ENCODE assay signal across 21 cellular contexts in the genomic region with DNA sequence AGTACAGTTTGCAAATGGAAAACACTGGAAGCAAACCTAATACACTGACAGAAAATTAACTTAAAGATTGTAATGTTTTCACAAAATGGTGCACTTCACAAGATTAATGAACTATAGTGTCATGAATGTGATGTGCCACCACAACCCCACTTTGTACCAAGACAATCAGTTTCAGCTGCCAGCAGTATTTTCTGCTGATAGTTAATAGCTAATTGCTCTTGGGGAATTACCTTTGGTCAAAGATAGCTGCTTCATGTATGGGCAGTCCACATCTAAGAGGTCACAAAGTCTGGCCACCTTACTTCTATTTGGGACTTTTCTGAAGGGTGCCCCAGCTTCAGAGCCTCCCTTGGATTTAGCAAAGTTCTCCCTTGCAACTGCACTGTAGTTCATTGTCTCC.
DNase-seq lines count a peak whose midpoint lies in the region; ATAC-seq and TF ChIP-seq lines count a peak whose summit lies in the region.
"Had no signal": no experiment of that assay in that cellular context is flagged by ENCODE, and none has a peak within 500 bp of the region (broad histone marks: within the 10 kb centered on the region; RNA-seq: fewer than 3 reads in every experiment).

No MANE protein-coding gene starts in this region.

- in situ Hi-C loops in transverse colon (cut with MboI; ENCODE audit: low pct_ligation_motif_present in 1 of 4, low pct_unique_long_range_greater_than_20kb in 1 of 4, low sequenced_read_pairs in 3 of 4), result no loop called here

- no peak for DNase-seq in NCI-H1105 treated with DMSO at 0.1 percent for 48 hours (lab: John Stamatoyannopoulos, UW)
- no peak for DNase-seq in transverse colon
- no peak for DNase-seq in MG63
- DNase-seq in DMS153 treated with DMSO at 0.1 percent for 48 hours (lab: John Stamatoyannopoulos, UW; ENCODE audit: unreplicated experiment), result no peak
- DNase-seq: Calu3; CD4-positive, alpha-beta memory T cell; DMS79 treated with DMSO at 0.1 percent for 48 hours; GOT3; MV-4-11; NCI-H1436; NCI-H2029 treated with DMSO at 0.1 percent for 48 hours; NCI-H510A treated with DMSO at 0.1 percent for 48 hours; NCI-H82; PC-9; SJCRH30; T-helper 17 cell had no signal

- H3K4me3 ChIP-seq in transverse colon (no peak overlapping the region), MG63 (no peak overlapping the region)
- H3K4me3 ChIP-seq: PC-9, SJCRH30 had no signal

- TF ChIP-seq CTCF in transverse colon (IDR thresholded peaks at IDR 0.05), result no peak

- no peaks in the 10 kb centered on the region for H3K9me3 ChIP-seq in transverse colon
- no peaks in the 10 kb centered on the region for H3K9me3 ChIP-seq in MG63
- H3K9me3 ChIP-seq: SJCRH30 had no signal

- intact Hi-C loops in transverse colon (cut with DNase I; ENCODE audit: low total_unique reads), result no loop called here

- H3K4me1 ChIP-seq in transverse colon, result peaks cover 0 to 5% (median 0%) of the 10 kb centered on the region in 4 donors
- H3K4me1 ChIP-seq: SJCRH30 had no signal

- H3K27me3 ChIP-seq in transverse colon, result no peaks in the 10 kb centered on the region
- no peaks in the 10 kb centered on the region for H3K27me3 ChIP-seq in MG63
- H3K27me3 ChIP-seq: SJCRH30 had no signal

- peak; percentile 91 for ATAC-seq in GM18508 (IDR thresholded peaks at IDR 0.05; ENCODE audit: insufficient read depth, unreplicated experiment)
- peak; percentile 68 for ATAC-seq in GM19025 (IDR thresholded peaks at IDR 0.05; ENCODE audit: low read depth, unreplicated experiment)
- peak; percentile 47 for ATAC-seq in HG03097 (IDR thresholded peaks at IDR 0.05; ENCODE audit: low FRiP score, unreplicated experiment)
- ATAC-seq in HG03520 (IDR thresholded peaks at IDR 0.05; ENCODE audit: unreplicated experiment), result peak; percentile 73
- ATAC-seq: T-helper 17 cell had no signal

- TF ChIP-seq POLR2A in transverse colon (IDR thresholded peaks at IDR 0.05), result no peak

- H3K36me3 ChIP-seq in transverse colon (no peaks in the 10 kb centered on the region), MG63 (no peaks in the 10 kb centered on the region)
- H3K36me3 ChIP-seq: SJCRH30 had no signal

- TF ChIP-seq EP300 in transverse colon (IDR thresholded peaks at IDR 0.05; ENCODE audit: low read depth), result no peak

- H3K27ac ChIP-seq in transverse colon, result no peak overlapping the region
- H3K27ac ChIP-seq: HL-60, PC-9, SJCRH30 had no signal
